In the genomic region with DNA sequence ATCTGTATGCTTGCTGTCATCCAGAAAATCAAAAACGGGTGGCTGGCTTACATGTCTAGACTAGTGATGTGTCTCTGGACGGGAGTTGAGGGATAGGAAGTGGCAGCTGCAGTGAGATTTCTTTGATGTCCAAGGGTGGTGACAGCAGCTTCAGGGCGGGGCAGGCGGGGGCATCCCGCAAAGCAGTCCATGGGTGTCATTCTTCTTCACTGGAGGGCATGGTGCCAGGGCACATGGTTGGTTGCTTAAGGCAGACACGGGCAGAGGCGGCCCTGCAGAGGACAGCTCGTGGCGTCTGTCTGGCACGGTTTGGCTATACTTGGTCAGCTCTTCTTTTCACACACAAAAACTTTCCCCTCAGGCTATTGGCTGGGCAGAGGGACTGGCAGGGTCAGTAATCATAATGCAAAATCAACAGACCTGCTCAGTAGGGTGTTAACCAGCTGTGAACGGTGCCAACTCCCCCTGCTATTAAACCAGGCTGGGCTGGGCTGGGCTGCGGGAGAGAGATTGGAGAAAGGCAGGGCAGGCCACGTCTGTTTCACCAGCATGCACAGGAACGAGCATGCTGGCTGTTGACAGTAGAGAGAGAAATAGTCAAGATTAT, we compare ENCODE assay signal across 12 cellular contexts.
DNase-seq lines count a peak whose midpoint lies in the region; ATAC-seq, FAIRE-seq and TF ChIP-seq lines count a peak whose summit lies in the region.
"Had no signal": no experiment of that assay in that cellular context is flagged by ENCODE, and none has a peak within 500 bp of the region (broad histone marks: within the 10 kb centered on the region; RNA-seq: fewer than 3 reads in every experiment).

No MANE protein-coding gene starts in this region.

- H3K9me3 ChIP-seq in body of pancreas: no peaks in the 10 kb centered on the region
- H3K9me3 ChIP-seq: suprapubic skin had no signal

- no peak overlapping the region for H3K4me3 ChIP-seq in body of pancreas
- H3K4me3 ChIP-seq: suprapubic skin had no signal

- H3K27ac ChIP-seq in body of pancreas: no peak overlapping the region
- H3K27ac ChIP-seq: suprapubic skin had no signal

- no peak for TF ChIP-seq POLR2A in body of pancreas (IDR thresholded peaks at IDR 0.05)

- peaks cover 9% of the 10 kb centered on the region for H3K4me1 ChIP-seq in body of pancreas

- no peak for FAIRE-seq in urothelium cell line (lab: Jason Lieb, UNC)
- FAIRE-seq: TTC549 had no signal

- peak; percentile 67 to 91 for DNase-seq in NCI-H2081 (lab: John Stamatoyannopoulos, UW)
- no peak for DNase-seq in NCI-H2081 treated with DMSO at 0.1 percent for 48 hours (lab: John Stamatoyannopoulos, UW)
- peak; percentile 37 to 69 (median 42) for DNase-seq in body of pancreas
- DNase-seq in left kidney (ENCODE audit: low read depth, low spot score): peak; percentile 37
- peak; percentile 43 for DNase-seq in urothelium cell line (ENCODE audit: low spot score)
- DNase-seq: activated naive CD8-positive, alpha-beta T cell treated with anti-CD3 and anti-CD28 coated beads, Interleukin-2, amount 50 U/mL, for 24 hours; NCI-H187 treated with DMSO at 0.1 percent for 48 hours had no signal

- no peaks in the 10 kb centered on the region for H3K27me3 ChIP-seq in body of pancreas
- H3K27me3 ChIP-seq: suprapubic skin had no signal

- ATAC-seq in body of pancreas (peak; percentile 58), HG02884 (IDR thresholded peaks at IDR 0.05; ENCODE audit: unreplicated experiment) (no peak), HG03520 (IDR thresholded peaks at IDR 0.05; ENCODE audit: unreplicated experiment) (no peak), HG03135 (IDR thresholded peaks at IDR 0.05; ENCODE audit: unreplicated experiment) (no peak)
- ATAC-seq: activated naive CD8-positive, alpha-beta T cell treated with anti-CD3 and anti-CD28 coated beads, Interleukin-2, amount 50 U/mL, for 24 hours had no signal

- intact Hi-C loops in body of pancreas (cut with DNase I): no loop called here

- H3K36me3 ChIP-seq in body of pancreas (replicated peaks in 1 of 2; ENCODE audit: insufficient read depth in 1 of 2, low read depth in 2 of 2): no peaks in the 10 kb centered on the region
- H3K36me3 ChIP-seq: suprapubic skin had no signal

- WGBS in body of pancreas, 2 donors: 19 to 23% methylated on average over 14 of the region's 14 CpGs

- TF ChIP-seq CTCF in body of pancreas (IDR thresholded peaks at IDR 0.05): no peak
